Comparison of ENCODE assay signal across 13 cellular contexts in genomic region chr1:181647314-181648035, GRCh38.
A peak's percentile ranks its signal among the peaks of the same experiment; 100 is the strongest.
DNase-seq lines count a peak whose midpoint lies in the region; ATAC-seq and TF ChIP-seq lines count a peak whose summit lies in the region.
"Had no signal": no experiment of that assay in that cellular context is flagged by ENCODE, and none has a peak within 500 bp of the region (broad histone marks: within the 10 kb centered on the region; RNA-seq: fewer than 3 reads in every experiment).

No MANE protein-coding gene starts in this region.

- H3K4me1 ChIP-seq in esophagus (ENCODE audit: control insufficient read depth in 2 of 2, insufficient read depth in 2 of 2, low read length in 1 of 2): peaks cover 0 to 11% of the 10 kb centered on the region in 2 donors
- H3K4me1 ChIP-seq in stomach: peaks cover 0 to 8% (median 3%) of the 10 kb centered on the region in 4 donors
- no peaks in the 10 kb centered on the region for H3K4me1 ChIP-seq in tibial artery

- TF ChIP-seq CTCF in stomach (IDR thresholded peaks at IDR 0.05): no peak
- no peak for TF ChIP-seq CTCF in tibial artery (IDR thresholded peaks at IDR 0.05)

- H3K27ac ChIP-seq in esophagus (ENCODE audit: low read depth in 2 of 2, low read length in 1 of 2): peak overlapping the region; percentile 42 to 84
- H3K27ac ChIP-seq in stomach: peak overlapping the region in 1 of 5 donors; percentile 29
- no peak overlapping the region for H3K27ac ChIP-seq in tibial artery
- H3K27ac ChIP-seq: C4-2B, PC-9, thoracic aorta had no signal

- intact Hi-C loops in stomach (cut with DNase I; ENCODE audit: low total_unique reads): no loop called here
- intact Hi-C loops in tibial artery (cut with DNase I; ENCODE audit: low total_unique reads): no loop called here

- no peak overlapping the region for H3K4me3 ChIP-seq in esophagus (ENCODE audit: low read depth in 1 of 2, low read length in 2 of 2)
- no peak overlapping the region for H3K4me3 ChIP-seq in stomach
- H3K4me3 ChIP-seq in tibial artery: no peak overlapping the region
- H3K4me3 ChIP-seq: PC-9, thoracic aorta had no signal

- no peaks in the 10 kb centered on the region for H3K27me3 ChIP-seq in esophagus (ENCODE audit: control insufficient read depth in 1 of 2, insufficient read depth in 2 of 2, low read length in 2 of 2)
- H3K27me3 ChIP-seq in stomach: no peaks in the 10 kb centered on the region
- peaks cover 0 to 7% of the 10 kb centered on the region in 2 donors for H3K27me3 ChIP-seq in tibial artery

- no peaks in the 10 kb centered on the region for H3K36me3 ChIP-seq in esophagus (ENCODE audit: control insufficient read depth in 2 of 2, insufficient read depth in 2 of 2, low read length in 1 of 2)
- H3K36me3 ChIP-seq in stomach: no peaks in the 10 kb centered on the region
- no peaks in the 10 kb centered on the region for H3K36me3 ChIP-seq in tibial artery
- H3K36me3 ChIP-seq: thoracic aorta had no signal

- WGBS in esophagus, 2 donors: 37 to 43% methylated on average over 11 of the region's 11 CpGs
- WGBS in stomach, 5 donors: 42 to 49% (median 45%) methylated on average over 11 of the region's 11 CpGs

- TF ChIP-seq EP300 in stomach (IDR thresholded peaks at IDR 0.05): no peak

- H3K9me3 ChIP-seq in esophagus (ENCODE audit: control insufficient read depth in 2 of 2, insufficient read depth in 1 of 2, low read depth in 1 of 2, low read length in 1 of 2) (no peaks in the 10 kb centered on the region), stomach (no peaks in the 10 kb centered on the region), tibial artery (no peaks in the 10 kb centered on the region)
- H3K9me3 ChIP-seq: thoracic aorta had no signal

- peak; percentile 93 for DNase-seq in HT1080 (ENCODE audit: low read depth)
- peak; percentile 89 for DNase-seq in NCI-H69 (lab: John Stamatoyannopoulos, UW)
- peak; percentile 61 for DNase-seq in stomach
- no peak for DNase-seq in tibial artery
- DNase-seq: HFFc6; naive thymus-derived CD4-positive, alpha-beta T cell; PC-9 had no signal

- no peak for TF ChIP-seq POLR2A in stomach (IDR thresholded peaks at IDR 0.05)

- no peak for ATAC-seq in GM21381 (IDR thresholded peaks at IDR 0.05; ENCODE audit: unreplicated experiment)
- ATAC-seq in GM21390 (IDR thresholded peaks at IDR 0.05; ENCODE audit: unreplicated experiment): no peak
- ATAC-seq: left lobe of liver; naive thymus-derived CD4-positive, alpha-beta T cell had no signal

Comparison
In these comparisons a context has a peak if more than half of its experiments do, and no peak if none do; other contexts are left out.
1. DNase-seq: peak in HT1080 (single experiment), NCI-H69 (single experiment) and stomach (single experiment); none in tibial artery (0 of 2).
2. H3K27ac ChIP-seq: peak in esophagus (2 of 2); none in tibial artery (0 of 2).